ENCODE assay signal across 8 cellular contexts in the genomic region with DNA sequence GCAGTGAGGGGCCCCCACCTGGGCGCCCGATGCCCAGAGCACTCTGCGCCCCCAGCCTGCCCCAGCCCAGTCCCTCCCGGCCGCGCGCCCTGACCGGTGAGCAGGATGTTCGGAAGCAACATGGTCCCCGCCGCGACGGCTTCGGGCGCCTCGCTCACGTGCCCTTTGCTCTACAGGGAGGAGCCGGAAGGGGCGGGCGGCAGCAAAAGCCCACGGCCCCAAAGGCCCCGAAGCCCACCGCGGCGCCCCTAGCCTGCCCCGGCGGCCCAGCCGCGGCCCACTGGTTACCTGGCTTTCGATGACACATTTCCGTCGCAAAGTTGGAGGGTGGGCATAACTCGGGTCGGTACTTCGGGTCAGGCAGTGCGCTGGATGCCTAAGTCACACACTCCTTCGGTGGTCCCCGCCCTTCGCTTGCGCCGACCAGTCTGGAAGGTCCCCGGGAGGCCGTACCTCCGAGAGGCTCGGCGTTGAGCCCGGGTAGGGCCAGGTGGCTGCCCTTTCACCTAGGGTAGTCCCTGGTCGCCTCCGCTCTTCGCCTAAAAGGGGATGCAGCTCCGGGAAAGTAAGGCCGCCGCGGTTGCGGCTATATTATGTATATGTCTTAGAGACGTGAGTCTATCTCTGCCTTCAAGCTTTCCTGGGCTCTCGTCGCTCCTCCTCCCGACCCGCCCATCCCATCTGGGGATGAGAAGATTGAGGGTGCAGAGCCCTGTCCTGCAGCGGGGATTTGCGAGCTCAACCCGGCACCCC. TPM values are rescaled to one million over a fixed set of nuclear protein-coding genes. Genes with fewer than 3 reads are reported as not detected.
A peak's percentile ranks its signal among the peaks of the same experiment; 100 is the strongest.
DNase-seq lines count a peak whose midpoint lies in the region; TF ChIP-seq lines count a peak whose summit lies in the region.

A gene (minus strand): TSS at position 152 of the 753 bp plus-strand sequence. CDS start 30 bp downstream, at position 122.
A gene with protein sequence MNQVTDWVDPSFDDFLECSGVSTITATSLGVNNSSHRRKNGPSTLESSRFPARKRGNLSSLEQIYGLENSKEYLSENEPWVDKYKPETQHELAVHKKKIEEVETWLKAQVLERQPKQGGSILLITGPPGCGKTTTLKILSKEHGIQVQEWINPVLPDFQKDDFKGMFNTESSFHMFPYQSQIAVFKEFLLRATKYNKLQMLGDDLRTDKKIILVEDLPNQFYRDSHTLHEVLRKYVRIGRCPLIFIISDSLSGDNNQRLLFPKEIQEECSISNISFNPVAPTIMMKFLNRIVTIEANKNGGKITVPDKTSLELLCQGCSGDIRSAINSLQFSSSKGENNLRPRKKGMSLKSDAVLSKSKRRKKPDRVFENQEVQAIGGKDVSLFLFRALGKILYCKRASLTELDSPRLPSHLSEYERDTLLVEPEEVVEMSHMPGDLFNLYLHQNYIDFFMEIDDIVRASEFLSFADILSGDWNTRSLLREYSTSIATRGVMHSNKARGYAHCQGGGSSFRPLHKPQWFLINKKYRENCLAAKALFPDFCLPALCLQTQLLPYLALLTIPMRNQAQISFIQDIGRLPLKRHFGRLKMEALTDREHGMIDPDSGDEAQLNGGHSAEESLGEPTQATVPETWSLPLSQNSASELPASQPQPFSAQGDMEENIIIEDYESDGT (plus strand): TSS at position 450 of the 753 bp plus-strand sequence. CDS start 2,391 bp downstream, outside the sequence.
A gene with protein sequence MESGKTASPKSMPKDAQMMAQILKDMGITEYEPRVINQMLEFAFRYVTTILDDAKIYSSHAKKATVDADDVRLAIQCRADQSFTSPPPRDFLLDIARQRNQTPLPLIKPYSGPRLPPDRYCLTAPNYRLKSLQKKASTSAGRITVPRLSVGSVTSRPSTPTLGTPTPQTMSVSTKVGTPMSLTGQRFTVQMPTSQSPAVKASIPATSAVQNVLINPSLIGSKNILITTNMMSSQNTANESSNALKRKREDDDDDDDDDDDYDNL (minus strand): TSS at position 152 of the 753 bp plus-strand sequence. CDS start 3,783 bp downstream, outside the sequence.

- H3K9me3 Mint-ChIP-seq in neural crest cell = no peaks in the 10 kb centered on the region

- in situ Hi-C loops in HAP-1 (cut with MboI; ENCODE audit: low sequenced_read_pairs) = no loop called here

- peaks cover 4% of the 10 kb centered on the region for H3K36me3 Mint-ChIP-seq in neural crest cell (ENCODE audit: low read depth)

- peaks cover 12% of the 10 kb centered on the region for H3F3A ChIP-seq in MM.1S (ENCODE audit: insufficient read depth, low read length)

- no peaks in the 10 kb centered on the region for H3K27me3 Mint-ChIP-seq in neural crest cell (ENCODE audit: low read depth)

- H2AFZ ChIP-seq in MM.1S (ENCODE audit: low read length) = peak within 1 kb of the TSS; percentile 77

- H3K4me3 ChIP-seq in HAP-1 (peak within 1 kb of the TSS; percentile 89), MM.1S (ENCODE audit: low read length) (peak within 1 kb of the TSS; percentile 100), foreskin fibroblast (ENCODE audit: low read depth in 1 of 2, low read length in 2 of 2) (peak within 1 kb of the TSS; percentile 75 to 100), stomach smooth muscle (ENCODE audit: low read length in 2 of 2) (peak within 1 kb of the TSS; percentile 94)

- H3K27ac Mint-ChIP-seq in neural crest cell (ENCODE audit: unreplicated experiment) = peak within 1 kb of the TSS; percentile 100

- no peak for TF ChIP-seq CTCF in MM.1S (IDR thresholded peaks at IDR 0.05; ENCODE audit: low read length)
- TF ChIP-seq CTCF in foreskin fibroblast (IDR thresholded peaks at IDR 0.05; ENCODE audit: low read depth, low read length) = no peak
- no peak for TF ChIP-seq CTCF in neural crest cell (conservative IDR thresholded peaks at IDR 0.05)

- H3K27me3 ChIP-seq in HAP-1 (ENCODE audit: low read depth) (no peaks in the 10 kb centered on the region), MM.1S (replicated peaks; ENCODE audit: insufficient read depth, low read length) (no peaks in the 10 kb centered on the region), stomach smooth muscle (ENCODE audit: control insufficient read depth in 1 of 2, insufficient read depth in 2 of 2, low read length in 2 of 2) (no peaks in the 10 kb centered on the region)

- H3K4me1 Mint-ChIP-seq in neural crest cell = peaks cover 36% of the 10 kb centered on the region

- H3K4me3 Mint-ChIP-seq in neural crest cell = peak within 1 kb of the TSS; percentile 99

- no peaks in the 10 kb centered on the region for H3K4me1 ChIP-seq in ES-I3 (ENCODE audit: insufficient read depth, low read length)
- H3K4me1 ChIP-seq in HAP-1 = peaks cover 12% of the 10 kb centered on the region
- peaks cover 24% of the 10 kb centered on the region for H3K4me1 ChIP-seq in MM.1S (ENCODE audit: low read length)
- H3K4me1 ChIP-seq in stomach smooth muscle (ENCODE audit: control insufficient read depth, insufficient read depth, low read length) = peaks cover 14% of the 10 kb centered on the region

- peak within 1 kb of the TSS; percentile 88 for H3K4me2 ChIP-seq in MM.1S (ENCODE audit: low read depth, low read length)

- no peaks in the 10 kb centered on the region for H3K9me2 ChIP-seq in MM.1S (replicated peaks; ENCODE audit: insufficient read depth, low read length)

- peak within 1 kb of the TSS; percentile 81 for H3K27ac ChIP-seq in MM.1S (ENCODE audit: low read length)
- H3K27ac ChIP-seq in stomach smooth muscle (ENCODE audit: low read length) = peak within 1 kb of the TSS; percentile 97

- H3K9ac ChIP-seq in ES-I3 (ENCODE audit: low read depth, low read length) = peak within 1 kb of the TSS; percentile 89
- peak within 1 kb of the TSS; percentile 94 for H3K9ac ChIP-seq in MM.1S (ENCODE audit: low read length)
- H3K9ac ChIP-seq in stomach smooth muscle (ENCODE audit: low read length in 2 of 2) = peak within 1 kb of the TSS; percentile 97 to 99

- peaks cover 84% of the 10 kb centered on the region for H3K79me2 ChIP-seq in MM.1S (ENCODE audit: low read length)

- H3K9me3 ChIP-seq in ES-I3 (ENCODE audit: control insufficient read depth, insufficient read depth, low read length) (no peaks in the 10 kb centered on the region), HAP-1 (no peaks in the 10 kb centered on the region), MM.1S (replicated peaks; ENCODE audit: insufficient read depth, low read length) (no peaks in the 10 kb centered on the region), stomach smooth muscle (ENCODE audit: control insufficient read depth in 2 of 2, low read length in 2 of 2) (no peaks in the 10 kb centered on the region)

- DNase-seq in HAP-1 (ENCODE audit: low spot score in 2 of 2) (peak; percentile 87 to 96), MM.1S (peak; percentile 92), SIG-M5 (lab: John Stamatoyannopoulos, UW) (peak; percentile 58), activated gamma-delta T cell treated with Interleukin-2 at 50 U/mL for 16 hours (peak; percentile 88), foreskin fibroblast (peak; percentile 85 to 96), neural crest cell (ENCODE audit: low read depth, low spot score) (peak; percentile 82)

- H3K36me3 ChIP-seq in ES-I3 (ENCODE audit: insufficient read depth, low read length) (peaks cover 9% of the 10 kb centered on the region; the same call in 1 of the 2 replicates), HAP-1 (replicated peaks) (peaks cover 23% of the 10 kb centered on the region), MM.1S (replicated peaks; ENCODE audit: insufficient read depth, low read length) (no peaks in the 10 kb centered on the region; the same call in 1 of the 2 replicates), stomach smooth muscle (ENCODE audit: control insufficient read depth in 2 of 2, insufficient read depth in 2 of 2, low read length in 2 of 2) (peaks cover 11 to 16% of the 10 kb centered on the region in 2 donors)

- H4K20me1 ChIP-seq in MM.1S (ENCODE audit: insufficient read depth, low read length) = no peaks in the 10 kb centered on the region

RNA-seq across cellular contexts. Expression of the first gene that starts in this region (rescaled TPM):
- 41.1 and 44.1 TPM in 2 replicates for total RNA-seq in neural crest cell

RNA-seq across cellular contexts. Expression of the second gene that starts in this region (rescaled TPM):
- total RNA-seq in neural crest cell = 30.1 and 31.9 TPM in 2 replicates

RNA-seq across cellular contexts. Expression of the third gene that starts in this region (rescaled TPM):
- 50.0 and 55.3 TPM in 2 replicates for total RNA-seq in neural crest cell

Comparison
In these comparisons a context has a peak if more than half of its experiments do, and no peak if none do; other contexts are left out.
1. Peak in every context shown above with its lines: DNase-seq, H3K4me3 ChIP-seq and H3K27ac ChIP-seq.